In the genomic region with DNA sequence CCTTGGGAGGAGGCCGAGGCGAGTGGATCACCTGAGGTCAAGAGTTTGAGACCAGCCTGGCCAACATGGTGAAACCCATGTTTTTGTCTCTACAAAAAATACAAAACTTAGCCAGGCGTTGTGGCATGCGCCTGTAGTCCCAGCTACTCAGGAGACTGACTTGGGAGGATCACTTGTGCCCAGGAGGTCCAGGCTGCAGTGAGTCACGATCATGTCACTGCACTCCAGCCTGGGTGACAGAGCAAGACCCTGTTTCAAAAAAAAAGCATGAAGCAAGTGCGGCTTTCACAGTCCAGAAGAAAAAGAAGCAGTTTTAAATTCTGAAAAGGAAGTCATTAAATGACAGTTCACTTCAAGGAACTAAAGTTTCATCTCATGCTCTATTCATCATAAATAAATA, we compare ENCODE assay signal across 22 cellular contexts. TPM values are rescaled to one million over a fixed set of nuclear protein-coding genes. Genes with fewer than 3 reads are reported as not detected.
DNase-seq lines count a peak whose midpoint lies in the region; ATAC-seq and TF ChIP-seq lines count a peak whose summit lies in the region.
"Had no signal": no experiment of that assay in that cellular context is flagged by ENCODE, and none has a peak within 500 bp of the region (broad histone marks: within the 10 kb centered on the region; RNA-seq: fewer than 3 reads in every experiment).

No MANE protein-coding gene starts in this region.

- ATAC-seq in natural killer cell, result no peak
- ATAC-seq in GM18868 (IDR thresholded peaks at IDR 0.05; ENCODE audit: unreplicated experiment), result no peak
- ATAC-seq: T-cell had no signal

- WGBS in spleen, 5 donors, result 79 to 89% (median 87%) methylated on average over 6 of the region's 6 CpGs

- intact Hi-C loops in spleen (cut with DNase I; ENCODE audit: low total_unique reads), result no loop called here
- intact Hi-C loops in natural killer cell (cut with micrococcal nuclease), result no loop called here

- H3K27me3 ChIP-seq in spleen (replicated peaks in 1 of 7), result peaks cover 0 to 24% (median 15%) of the 10 kb centered on the region in 7 donors

- no peak overlapping the region for H3K27ac ChIP-seq in spleen
- H3K27ac ChIP-seq: C4-2B had no signal

- no peak overlapping the region for H3K4me3 ChIP-seq in spleen

- H3K27ac Mint-ChIP-seq in natural killer cell, result no peak overlapping the region
- H3K27ac Mint-ChIP-seq: HFFc6, T-cell had no signal

- H3K36me3 ChIP-seq in spleen, result no peaks in the 10 kb centered on the region

- H3K9me3 ChIP-seq in spleen, result no peaks in the 10 kb centered on the region

- H3K36me3 Mint-ChIP-seq in natural killer cell, result no peaks in the 10 kb centered on the region
- H3K36me3 Mint-ChIP-seq: T-cell had no signal

- H3K27me3 Mint-ChIP-seq in natural killer cell (ENCODE audit: low read depth in 2 of 2), result peaks cover 7 to 8% of the 10 kb centered on the region in 2 donors

- peaks cover 0 to 9% of the 10 kb centered on the region in 2 donors for H3K4me1 Mint-ChIP-seq in natural killer cell

- TF ChIP-seq POLR2A in spleen (IDR thresholded peaks at IDR 0.05), result no peak

- TF ChIP-seq CTCF in spleen (IDR thresholded peaks at IDR 0.05 in 8 of 11, conservative IDR thresholded peaks at IDR 0.05 in 3 of 11) (no peak), natural killer cell (IDR thresholded peaks at IDR 0.05) (no peak)

- H3K4me1 ChIP-seq in spleen, result peaks cover 0 to 11% (median 9%) of the 10 kb centered on the region in 6 donors

- H3K9me3 Mint-ChIP-seq in natural killer cell, result no peaks in the 10 kb centered on the region
- H3K9me3 Mint-ChIP-seq: HFFc6, T-cell had no signal

- DNase-seq in NOMO-1 treated with DMSO at 0.1 percent for 48 hours (lab: John Stamatoyannopoulos, UW; ENCODE audit: unreplicated experiment) (peak; percentile 20), NOMO-1 treated with dmso at 0.1 percent for 144 hours (lab: John Stamatoyannopoulos, UW; ENCODE audit: unreplicated experiment) (no peak), HK-2 (ENCODE audit: unreplicated experiment) (peak; percentile 18), RPMI7951 (ENCODE audit: low read depth) (peak; percentile 62), spleen (peak; percentile 16), NCI-H187 (lab: John Stamatoyannopoulos, UW) (no peak), natural killer cell (no peak)
- DNase-seq: 8988T, AML-193, DMS53, EL, HFFc6, KG1, NCI-H1417 treated with DMSO at 0.1 percent for 48 hours, NCI-H1930, NCI-H226, NCI-H524 treated with DMSO at 0.1 percent for 48 hours, SIG-M5, T-cell had no signal

- H3K4me3 Mint-ChIP-seq in natural killer cell, result no peak overlapping the region
- H3K4me3 Mint-ChIP-seq: HFFc6, T-cell had no signal

RNA-seq across cellular contexts. Expression of gene LTO1, which starts 7.1 kb away (rescaled TPM):
- 17.4 and 21.4 TPM in 2 replicates for total RNA-seq in RPMI7951 (2014; rRNA removed; shearing (Covaris generic))
- total RNA-seq in spleen (10 to 100 TPM; 21.0 to 41.4 (median 31.3) TPM), natural killer cell (10 to 100 TPM; 23.2 to 33.5 (median 25.3) TPM)
- 10 to 100 TPM; 17.5 to 32.3 (median 30.8) TPM for polyA plus RNA-seq in spleen

RNA-seq across cellular contexts. Expression of gene FGF19, which starts 21.6 kb away (rescaled TPM):
- total RNA-seq in RPMI7951 (2014; rRNA removed; shearing (Covaris generic)), result not detected in 2 replicates
- not detected for total RNA-seq in spleen
- not detected for polyA plus RNA-seq in spleen
- not detected for total RNA-seq in natural killer cell
- total RNA-seq: HFFc6 had no signal
- polyA plus RNA-seq: AG04450 had no signal

RNA-seq across cellular contexts. Expression of gene CCND1, which starts 41.3 kb away (rescaled TPM):
- total RNA-seq in RPMI7951 (2014; rRNA removed; shearing (Covaris generic)), result 173 and 194 TPM in 2 replicates
- total RNA-seq in spleen, result 10 to 100 TPM; 14.3 to 96.6 (median 60.5) TPM
- polyA plus RNA-seq in spleen, result 10 to 100 TPM in 1 of 3 donors, 1 to 10 TPM in 2; 4.3 to 22.7 (median 6.4) TPM
- total RNA-seq in natural killer cell, result 1 to 10 TPM; 1.4 to 2.3 (median 2.3) TPM

Comparison
In these comparisons a context has a peak if more than half of its experiments do, and no peak if none do; other contexts are left out.
1. DNase-seq: peak in NOMO-1 treated with DMSO at 0.1 percent for 48 hours (single experiment), HK-2 (single experiment), RPMI7951 (single experiment) and spleen (single experiment); none in NOMO-1 treated with dmso at 0.1 percent for 144 hours (single experiment), NCI-H187 (0 of 2) and natural killer cell (single experiment).
2. RNA of gene CCND1, which starts 41.3 kb away (total RNA-seq): 173 to 194 TPM in RPMI7951 and 14.3 to 96.6 TPM in spleen; 1.4 to 2.3 TPM in natural killer cell; every median in the first group is over 4 times any median in the second.